In the genomic region with DNA sequence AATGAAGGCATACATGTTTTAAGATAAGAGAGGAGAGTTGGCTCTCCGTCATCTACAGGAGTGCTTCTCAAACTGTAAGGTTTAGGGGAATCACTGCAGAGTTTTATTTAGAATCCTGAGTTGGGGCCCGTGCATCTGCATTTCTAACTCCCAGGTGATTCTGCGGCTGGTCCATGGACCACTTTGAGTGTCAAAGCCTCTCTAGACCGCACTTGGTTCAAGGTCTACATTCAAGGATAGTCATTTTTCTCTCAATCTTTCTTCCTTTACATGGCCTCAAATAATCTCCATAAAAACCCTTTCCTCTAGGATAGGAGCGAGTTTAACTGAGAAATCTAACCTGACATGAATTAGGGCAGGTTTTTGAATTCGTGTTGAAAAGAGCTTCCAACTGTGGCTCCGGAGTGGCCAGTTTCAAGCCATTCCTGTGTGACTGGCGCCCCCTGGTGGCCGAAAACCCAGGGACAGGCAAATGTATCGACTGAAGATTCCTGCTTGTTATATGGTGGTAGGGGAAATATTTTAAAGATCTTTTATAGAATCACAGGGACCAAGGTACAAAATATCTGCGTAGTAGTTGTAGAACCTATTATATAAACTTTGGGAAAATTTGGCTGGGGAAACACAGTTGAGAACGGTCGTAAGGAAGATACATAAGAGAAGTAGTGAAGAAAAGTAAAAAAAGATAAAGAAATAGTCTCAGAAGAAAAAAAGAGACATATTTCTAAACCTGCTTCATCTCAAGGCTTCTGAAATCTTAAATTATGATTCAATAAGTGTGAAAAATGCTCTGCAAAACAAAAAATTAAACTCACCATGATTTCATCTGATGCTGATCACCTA, we compare ENCODE assay signal across 8 cellular contexts. TPM values are rescaled to one million over a fixed set of nuclear protein-coding genes. Genes with fewer than 3 reads are reported as not detected.
DNase-seq lines count a peak whose midpoint lies in the region; FAIRE-seq and TF ChIP-seq lines count a peak whose summit lies in the region.

No MANE protein-coding gene starts in this region.

- no peaks in the 10 kb centered on the region for H4K20me1 ChIP-seq in osteoblast (ENCODE audit: insufficient read depth, low read length)

- H3K4me1 ChIP-seq in SJSA1 (replicated peaks) (no peaks in the 10 kb centered on the region), osteoblast (ENCODE audit: insufficient read depth, low read length) (no peaks in the 10 kb centered on the region), tibial artery (no peaks in the 10 kb centered on the region)

- H3K27ac ChIP-seq in SJSA1 (no peak overlapping the region), osteoblast (ENCODE audit: low read depth, low read length) (no peak overlapping the region), tibial artery (no peak overlapping the region)

- no peak overlapping the region for H3K4me2 ChIP-seq in osteoblast (ENCODE audit: insufficient read depth, low read length)

- no peaks in the 10 kb centered on the region for H3K79me2 ChIP-seq in osteoblast (ENCODE audit: insufficient read depth, low read length)

- DNase-seq in Daoy (ENCODE audit: low read depth) (peak; percentile 77), GOT3 (lab: John Stamatoyannopoulos, UW) (peak; percentile 51), M059J (ENCODE audit: low read depth) (peak; percentile 77), SJSA1 (ENCODE audit: low read depth in 1 of 2, low spot score in 2 of 2) (peak; percentile 48 to 77), activated gamma-delta T cell (lab: John Stamatoyannopoulos, UW) (peak; percentile 60), frontal cortex (ENCODE audit: low spot score in 2 of 2) (peak; percentile 20 to 30), osteoblast (ENCODE audit: insufficient read length, low spot score, missing footprints) (peak; percentile 45), tibial artery (peak; percentile 88 to 91)

- TF ChIP-seq CTCF in osteoblast (IDR thresholded peaks at IDR 0.05; ENCODE audit: extremely low read depth, low read depth, low read length) (peak; percentile 98), tibial artery (IDR thresholded peaks at IDR 0.05) (peak; percentile 90 to 93)

- H3K4me3 ChIP-seq in SJSA1: no peak overlapping the region
- no peak overlapping the region for H3K4me3 ChIP-seq in osteoblast (ENCODE audit: insufficient read depth, low read length)
- no peak overlapping the region for H3K4me3 ChIP-seq in tibial artery

- H3K36me3 ChIP-seq in SJSA1: no peaks in the 10 kb centered on the region
- no peaks in the 10 kb centered on the region for H3K36me3 ChIP-seq in osteoblast (ENCODE audit: insufficient read depth, low read length)
- no peaks in the 10 kb centered on the region for H3K36me3 ChIP-seq in tibial artery

- intact Hi-C loops in tibial artery (cut with DNase I; ENCODE audit: low total_unique reads): loop anchor here (2.0 kb wide), 1 partner anchor 230 kb away; no protein-coding TSS in a partner anchor

- no peak overlapping the region for H2AFZ ChIP-seq in osteoblast (ENCODE audit: low read length)

- FAIRE-seq in frontal cortex (lab: Jason Lieb, UNC): peak; percentile 59

- no peaks in the 10 kb centered on the region for H3K27me3 ChIP-seq in SJSA1 (replicated peaks)
- H3K27me3 ChIP-seq in osteoblast (ENCODE audit: insufficient read depth, low read length): peaks cover 7% of the 10 kb centered on the region
- peaks cover 0 to 14% of the 10 kb centered on the region in 2 donors for H3K27me3 ChIP-seq in tibial artery

- no peaks in the 10 kb centered on the region for H3K9me3 ChIP-seq in SJSA1 (replicated peaks)
- no peaks in the 10 kb centered on the region for H3K9me3 ChIP-seq in osteoblast (ENCODE audit: low read depth, low read length)
- no peaks in the 10 kb centered on the region for H3K9me3 ChIP-seq in tibial artery

RNA-seq across cellular contexts. Expression of gene GABRR3, which starts 11.9 kb away (rescaled TPM):
- total RNA-seq in Daoy (2014; rRNA removed; shearing (Covaris generic)): not detected in 2 replicates
- total RNA-seq in M059J (2014; rRNA removed; shearing (Covaris generic)): not detected in 2 replicates
- not detected in 2 replicates for total RNA-seq in SJSA1 (2014; rRNA removed; shearing (Covaris generic))
- total RNA-seq in frontal cortex (not detected), osteoblast (not detected in 2 replicates)

RNA-seq across cellular contexts. Expression of gene RIOX2, which starts 51.0 kb away (rescaled TPM):
- 35.0 and 35.5 TPM in 2 replicates for total RNA-seq in Daoy (2014; rRNA removed; shearing (Covaris generic))
- 22.0 and 23.8 TPM in 2 replicates for total RNA-seq in M059J (2014; rRNA removed; shearing (Covaris generic))
- 18.8 and 23.6 TPM in 2 replicates for total RNA-seq in SJSA1 (2014; rRNA removed; shearing (Covaris generic))
- 13.9 TPM for total RNA-seq in frontal cortex
- 27.1 and 28.0 TPM in 2 replicates for total RNA-seq in osteoblast

Comparison
In these comparisons a context has a peak if more than half of its experiments do, and no peak if none do; other contexts are left out.
1. DNase-seq: peak in every context shown above with its lines; median percentile 90 in tibial artery; 77 in Daoy; 77 in M059J; 62 in SJSA1; 60 in activated gamma-delta T cell; 51 in GOT3; 45 in osteoblast; 25 in frontal cortex.